In genomic region chr3:195114026-195114425, GRCh38 we compare ENCODE assay signal across 24 cellular contexts.
"Had no signal": no experiment of that assay in that cellular context is flagged by ENCODE, and none has a peak within 500 bp of the region (broad histone marks: within the 10 kb centered on the region; RNA-seq: fewer than 3 reads in every experiment).

No MANE protein-coding gene starts in this region.

- DNase-seq: dorsolateral prefrontal cortex; effector CD4-positive, alpha-beta T cell; foreskin fibroblast; gastrocnemius medialis; head of caudate nucleus; natural killer cell; pancreas; retina; right lobe of liver; stimulated activated CD4-positive, alpha-beta T cell treated with anti-CD3 and anti-CD28 coated beads, Interleukin-12 subunit alpha, Interleukin-12 subunit beta, amount 100 ng/mL, for 4 hours; stimulated activated CD4-positive, alpha-beta T cell treated with anti-CD3 and anti-CD28 coated beads, Interleukin-1b, Interleukin-23, amount 100 ng/mL, for 48 hours; stimulated activated CD4-positive, alpha-beta T cell treated with anti-CD3 and anti-CD28 coated beads, Interleukin-4, amount 100 ng/mL, for 1 hour; stimulated activated CD8-positive, alpha-beta memory T cell treated with anti-CD3 and anti-CD28 coated beads, Interleukin-4, amount 100 ng/mL, for 48 hours; stimulated activated naive CD4-positive, alpha-beta T cell; stimulated activated naive CD8-positive, alpha-beta T cell treated with anti-CD3 and anti-CD28 coated beads, Interleukin-15, amount 100 ng/mL, for 72 hours; transverse colon had no signal

- H3K4me1 ChIP-seq: gastrocnemius medialis, pancreas, right lobe of liver had no signal

- H3K36me3 ChIP-seq: gastrocnemius medialis, neutrophil, pancreas, right lobe of liver, suprapubic skin, transverse colon had no signal

- ATAC-seq: esophagus mucosa; gastrocnemius medialis; left lobe of liver; natural killer cell; pancreas; right lobe of liver; stimulated activated naive CD8-positive, alpha-beta T cell treated with anti-CD3 and anti-CD28 coated beads, Interleukin-15, amount 100 ng/mL, for 72 hours had no signal

- FAIRE-seq: keratinocyte, pancreas had no signal

- H3K27me3 ChIP-seq: dorsolateral prefrontal cortex, gastrocnemius medialis, neutrophil, pancreas, right lobe of liver, suprapubic skin, transverse colon had no signal

- H3K4me2 ChIP-seq: smooth muscle cell had no signal

- H3K9me3 ChIP-seq: gastrocnemius medialis, neutrophil, pancreas, right lobe of liver, suprapubic skin, transverse colon had no signal

- H3K4me3 ChIP-seq: gastrocnemius medialis, lung, pancreas, right lobe of liver, smooth muscle cell, suprapubic skin, transverse colon had no signal

- H3K27ac ChIP-seq: dorsolateral prefrontal cortex, epithelial cell of prostate, gastrocnemius medialis, neutrophil, pancreas, right lobe of liver, suprapubic skin, transverse colon had no signal
